ENCODE assay signal across 27 cellular contexts in the genomic region with DNA sequence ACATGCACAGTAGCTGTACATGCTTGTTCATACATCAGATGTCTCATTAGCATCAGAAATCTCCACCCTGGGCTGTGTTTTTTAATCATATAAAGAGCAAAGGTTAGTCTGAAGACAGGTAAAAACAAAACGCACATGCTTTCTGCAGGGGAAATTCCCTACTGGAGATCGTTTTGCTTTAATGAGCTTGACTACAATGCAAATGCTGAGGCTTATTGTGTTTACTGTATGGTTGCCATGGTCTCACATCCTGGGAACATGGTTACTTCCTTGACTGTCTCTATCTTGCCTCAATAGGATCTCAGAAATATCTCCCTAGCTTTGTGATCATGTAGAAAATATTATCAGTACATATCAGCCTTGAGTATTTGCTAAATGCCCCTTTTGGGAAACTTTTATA.
DNase-seq lines count a peak whose midpoint lies in the region; ATAC-seq, FAIRE-seq and TF ChIP-seq lines count a peak whose summit lies in the region.
"Had no signal": no experiment of that assay in that cellular context is flagged by ENCODE, and none has a peak within 500 bp of the region (broad histone marks: within the 10 kb centered on the region; RNA-seq: fewer than 3 reads in every experiment).

No MANE protein-coding gene starts in this region.

- CTCF ChIA-PET in endothelial cell of umbilical vein (lab: Charles Lee) = interaction anchor here (0.8 kb wide), 1 partner anchor 11 kb away, joined by 3 read pairs; no protein-coding TSS in a partner anchor

- dilution Hi-C loops in endothelial cell of umbilical vein (cut with MboI; ENCODE audit: extremely low pct_ligation_motif_present, low sequenced_read_pairs) = no loop called here

- no peak overlapping the region for H3K27ac Mint-ChIP-seq in progenitor cell of endocrine pancreas
- no peak overlapping the region for H3K27ac Mint-ChIP-seq in stimulated activated effector memory CD8-positive, alpha-beta T cell treated with anti-CD3 and anti-CD28 coated beads, Interleukin-12 subunit alpha, Interleukin-12 subunit beta, amount 100 ng/mL, for 72 hours
- H3K27ac Mint-ChIP-seq: neural progenitor cell had no signal

- H3K4me3 ChIP-seq in endothelial cell of umbilical vein (replicated peaks in 1 of 3; ENCODE audit: insufficient read depth in 1 of 3, low read depth in 1 of 3, low read length in 3 of 3) = no peak overlapping the region
- H3K4me3 ChIP-seq: adrenal gland, neural progenitor cell, psoas muscle, uterus had no signal

- BruUV-seq in endothelial cell of umbilical vein (replicated peaks; lab: Mats Ljungman, UMichigan) = no TSS peak

- H3K4me2 ChIP-seq in endothelial cell of umbilical vein (ENCODE audit: insufficient read depth, low read length) = no peak overlapping the region
- H3K4me2 ChIP-seq: neural progenitor cell had no signal

- no peak for ATAC-seq in stimulated activated effector memory CD8-positive, alpha-beta T cell treated with anti-CD3 and anti-CD28 coated beads, Interleukin-12 subunit alpha, Interleukin-12 subunit beta, amount 100 ng/mL, for 72 hours
- ATAC-seq: PC-3, psoas muscle had no signal

- H3K27me3 Mint-ChIP-seq in progenitor cell of endocrine pancreas = peaks cover 56% of the 10 kb centered on the region

- no peak for FAIRE-seq in endothelial cell of umbilical vein (lab: Jason Lieb, UNC)
- FAIRE-seq: endometrium had no signal

- peaks cover 13% of the 10 kb centered on the region for H3K4me1 Mint-ChIP-seq in progenitor cell of endocrine pancreas (ENCODE audit: low read depth)
- no peaks in the 10 kb centered on the region for H3K4me1 Mint-ChIP-seq in stimulated activated effector memory CD8-positive, alpha-beta T cell treated with anti-CD3 and anti-CD28 coated beads, Interleukin-12 subunit alpha, Interleukin-12 subunit beta, amount 100 ng/mL, for 72 hours
- H3K4me1 Mint-ChIP-seq: neural progenitor cell had no signal

- intact Hi-C loops in endothelial cell of umbilical vein (cut with micrococcal nuclease) = no loop called here

- no peak for TF ChIP-seq POLR2A in endothelial cell of umbilical vein (IDR thresholded peaks at IDR 0.05; ENCODE audit: low read depth, low read length)

- no peaks in the 10 kb centered on the region for H4K20me1 ChIP-seq in endothelial cell of umbilical vein (replicated peaks; ENCODE audit: control insufficient read depth, extremely low read depth, insufficient read depth, low read length)

- H3K27me3 ChIP-seq in endothelial cell of umbilical vein (ENCODE audit: control insufficient read depth in 2 of 2, insufficient read depth in 2 of 2, low read length in 2 of 2) = no peaks in the 10 kb centered on the region
- H3K27me3 ChIP-seq: adrenal gland, neural progenitor cell, uterus had no signal

- no peak overlapping the region for H2AFZ ChIP-seq in endothelial cell of umbilical vein (ENCODE audit: low read depth, low read length)
- H2AFZ ChIP-seq: neural progenitor cell had no signal

- DNase-seq in NCI-H748 (lab: John Stamatoyannopoulos, UW; ENCODE audit: unreplicated experiment) (peak; percentile 31), NCI-H748 treated with DMSO at 0.1 percent for 48 hours (lab: John Stamatoyannopoulos, UW) (no peak), NCI-H1048 (lab: John Stamatoyannopoulos, UW) (peak; percentile 6), endothelial cell of umbilical vein (ENCODE audit: low read depth, low spot score) (peak; percentile 54), pulmonary artery endothelial cell (ENCODE audit: low read depth, low spot score) (peak; percentile 37), progenitor cell of endocrine pancreas (ENCODE audit: low spot score, unreplicated experiment) (no peak)
- DNase-seq in effector CD4-positive, alpha-beta T cell = no peak
- DNase-seq in stimulated activated effector memory CD8-positive, alpha-beta T cell treated with anti-CD3 and anti-CD28 coated beads, Interleukin-12 subunit alpha, Interleukin-12 subunit beta, amount 100 ng/mL, for 72 hours (ENCODE audit: low spot score in 2 of 2) = no peak
- DNase-seq: activated CD4-positive, CD25-positive, alpha-beta regulatory T cell treated with anti-CD3 and anti-CD28 coated beads, Interleukin-2, amount 50 U/mL, for 72 hours; activated gamma-delta T cell treated with Interleukin-2 at 50 U/mL for 16 hours; activated T-cell treated with anti-CD3 and anti-CD28 coated beads, Interleukin-2, amount 50 U/mL, for 1 hour; adrenal gland; Caco-2; cortex of kidney; EL; HCEC 1CT; KG1; MV-4-11; NCI-H187 treated with DMSO at 0.1 percent for 48 hours; NCI-H510A; PC-3; psoas muscle; SIG-M5; stimulated activated CD4-positive, alpha-beta T cell treated with anti-CD3 and anti-CD28 coated beads, Interleukin-1b, Interleukin-23, amount 100 ng/mL, for 48 hours; uterus had no signal

- no peaks in the 10 kb centered on the region for H3K36me3 Mint-ChIP-seq in progenitor cell of endocrine pancreas (ENCODE audit: insufficient read depth)
- no peaks in the 10 kb centered on the region for H3K36me3 Mint-ChIP-seq in stimulated activated effector memory CD8-positive, alpha-beta T cell treated with anti-CD3 and anti-CD28 coated beads, Interleukin-12 subunit alpha, Interleukin-12 subunit beta, amount 100 ng/mL, for 72 hours
- H3K36me3 Mint-ChIP-seq: neural progenitor cell had no signal

- no peaks in the 10 kb centered on the region for H3K9me1 ChIP-seq in endothelial cell of umbilical vein (replicated peaks; ENCODE audit: control insufficient read depth, extremely low read depth, insufficient read depth, low read length)

- peaks cover 7% of the 10 kb centered on the region for H3K9me3 Mint-ChIP-seq in progenitor cell of endocrine pancreas (ENCODE audit: low read depth)
- H3K9me3 Mint-ChIP-seq in stimulated activated effector memory CD8-positive, alpha-beta T cell treated with anti-CD3 and anti-CD28 coated beads, Interleukin-12 subunit alpha, Interleukin-12 subunit beta, amount 100 ng/mL, for 72 hours = peaks cover 12% of the 10 kb centered on the region
- H3K9me3 Mint-ChIP-seq: neural progenitor cell had no signal

- H3K9ac ChIP-seq in endothelial cell of umbilical vein (replicated peaks; ENCODE audit: extremely low read depth, insufficient read depth, low read length) = no peak overlapping the region
- H3K9ac ChIP-seq: neural progenitor cell had no signal

- no peaks in the 10 kb centered on the region for H3K79me2 ChIP-seq in endothelial cell of umbilical vein (ENCODE audit: control insufficient read depth, insufficient read depth, low read length)

- POLR2A ChIA-PET in endothelial cell of umbilical vein (lab: Charles Lee) = no interaction called here

- no peak overlapping the region for H3K4me3 Mint-ChIP-seq in progenitor cell of endocrine pancreas (ENCODE audit: low read depth)
- no peak overlapping the region for H3K4me3 Mint-ChIP-seq in stimulated activated effector memory CD8-positive, alpha-beta T cell treated with anti-CD3 and anti-CD28 coated beads, Interleukin-12 subunit alpha, Interleukin-12 subunit beta, amount 100 ng/mL, for 72 hours
- H3K4me3 Mint-ChIP-seq: neural progenitor cell had no signal

- H3K27ac ChIP-seq in endothelial cell of umbilical vein (ENCODE audit: insufficient read depth, low read depth, low read length) = no peak overlapping the region
- H3K27ac ChIP-seq: adrenal gland, neural progenitor cell, psoas muscle, uterus had no signal

- no peaks in the 10 kb centered on the region for H3K36me3 ChIP-seq in endothelial cell of umbilical vein (ENCODE audit: control insufficient read depth in 2 of 2, extremely low read depth in 1 of 2, insufficient read depth in 2 of 2, low read length in 2 of 2)
- H3K36me3 ChIP-seq: adrenal gland, neural progenitor cell, uterus had no signal

- H3K9me3 ChIP-seq in endothelial cell of umbilical vein (replicated peaks; ENCODE audit: control insufficient read depth, insufficient read depth, low read length) = no peaks in the 10 kb centered on the region
- H3K9me3 ChIP-seq: adrenal gland, Caco-2, psoas muscle, uterus had no signal

- H3K4me1 ChIP-seq in endothelial cell of umbilical vein (ENCODE audit: control insufficient read depth, extremely low read depth, insufficient read depth, low read length) = no peaks in the 10 kb centered on the region
- H3K4me1 ChIP-seq: adrenal gland, Caco-2, neural progenitor cell, psoas muscle, uterus had no signal

- no peak for TF ChIP-seq CTCF in endothelial cell of umbilical vein (IDR thresholded peaks at IDR 0.05; ENCODE audit: extremely low read depth in 1 of 2, insufficient read depth in 1 of 2, low read depth in 1 of 2, low read length in 2 of 2)
- TF ChIP-seq CTCF in progenitor cell of endocrine pancreas (IDR thresholded peaks at IDR 0.05; ENCODE audit: unreplicated experiment) = no peak

TF ChIP-seq in endothelial cell of umbilical vein, 7 proteins besides CTCF, POLR2A, EP300 and RAD21:
- TF ChIP-seq POLR2AphosphoS5 (IDR thresholded peaks at IDR 0.05; ENCODE audit: insufficient read depth, low read depth, low read length) (no peak), GATA2 (IDR thresholded peaks at IDR 0.05; ENCODE audit: insufficient read depth, insufficient read length, low read depth, low read length) (no peak), MYC (IDR thresholded peaks at IDR 0.05; ENCODE audit: low read depth, low read length) (no peak), EZH2 (IDR thresholded peaks at IDR 0.05; ENCODE audit: borderline replicate concordance, low read depth, low read length, severe bottlenecking) (no peak), FOS (IDR thresholded peaks at IDR 0.05; ENCODE audit: borderline replicate concordance, insufficient read depth, low read length) (no peak), JUN (IDR thresholded peaks at IDR 0.05; ENCODE audit: borderline replicate concordance, insufficient read depth, insufficient read length, low read depth) (no peak)
- TF ChIP-seq, protein P1, sequence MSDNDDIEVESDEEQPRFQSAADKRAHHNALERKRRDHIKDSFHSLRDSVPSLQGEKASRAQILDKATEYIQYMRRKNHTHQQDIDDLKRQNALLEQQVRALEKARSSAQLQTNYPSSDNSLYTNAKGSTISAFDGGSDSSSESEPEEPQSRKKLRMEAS (IDR thresholded peaks at IDR 0.05; ENCODE audit: insufficient read depth, insufficient read length) = no peak

Comparison
In these comparisons a context has a peak if more than half of its experiments do, and no peak if none do; other contexts are left out.
1. DNase-seq: peak in NCI-H748 (single experiment), NCI-H1048 (single experiment), endothelial cell of umbilical vein (single experiment) and pulmonary artery endothelial cell (single experiment); none in NCI-H748 treated with DMSO at 0.1 percent for 48 hours (single experiment), progenitor cell of endocrine pancreas (single experiment), effector CD4-positive, alpha-beta T cell (single experiment) and stimulated activated effector memory CD8-positive, alpha-beta T cell treated with anti-CD3 and anti-CD28 coated beads, Interleukin-12 subunit alpha, Interleukin-12 subunit beta, amount 100 ng/mL, for 72 hours (0 of 2).